1 cellular context compared by ENCODE assay signal in the genomic region with DNA sequence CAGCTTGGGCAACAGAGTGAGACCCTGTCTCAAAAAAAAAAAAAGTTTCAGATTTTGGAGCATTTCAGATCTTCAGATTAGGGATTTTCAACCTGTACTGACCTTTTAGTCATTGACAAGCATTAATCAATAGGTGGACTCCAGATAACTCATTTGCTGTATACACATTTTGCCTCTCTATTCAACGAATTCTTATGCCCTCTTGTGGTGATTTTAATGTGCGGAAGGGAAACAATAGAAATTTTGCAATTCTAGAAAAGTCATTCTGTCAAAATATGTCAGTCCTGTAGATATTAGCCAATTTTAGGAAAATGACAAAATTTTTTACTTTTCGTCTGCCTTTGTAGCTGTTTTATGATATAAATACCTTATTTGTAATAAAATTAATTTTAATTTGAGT.
TF ChIP-seq lines count a peak whose summit lies in the region.

No MANE protein-coding gene starts in this region.

TF ChIP-seq in GM23338, 12 proteins besides CTCF, POLR2A, EP300 and RAD21 (continued from another document):
- no peak for TF ChIP-seq ZNF462 (CRISPR knock-in tag; IDR thresholded peaks at IDR 0.05)
- no peak for TF ChIP-seq CREB1 (CRISPR knock-in tag; IDR thresholded peaks at IDR 0.05; ENCODE audit: low read depth)
